Comparison of ENCODE assay signal across 1 cellular context in the genomic region with DNA sequence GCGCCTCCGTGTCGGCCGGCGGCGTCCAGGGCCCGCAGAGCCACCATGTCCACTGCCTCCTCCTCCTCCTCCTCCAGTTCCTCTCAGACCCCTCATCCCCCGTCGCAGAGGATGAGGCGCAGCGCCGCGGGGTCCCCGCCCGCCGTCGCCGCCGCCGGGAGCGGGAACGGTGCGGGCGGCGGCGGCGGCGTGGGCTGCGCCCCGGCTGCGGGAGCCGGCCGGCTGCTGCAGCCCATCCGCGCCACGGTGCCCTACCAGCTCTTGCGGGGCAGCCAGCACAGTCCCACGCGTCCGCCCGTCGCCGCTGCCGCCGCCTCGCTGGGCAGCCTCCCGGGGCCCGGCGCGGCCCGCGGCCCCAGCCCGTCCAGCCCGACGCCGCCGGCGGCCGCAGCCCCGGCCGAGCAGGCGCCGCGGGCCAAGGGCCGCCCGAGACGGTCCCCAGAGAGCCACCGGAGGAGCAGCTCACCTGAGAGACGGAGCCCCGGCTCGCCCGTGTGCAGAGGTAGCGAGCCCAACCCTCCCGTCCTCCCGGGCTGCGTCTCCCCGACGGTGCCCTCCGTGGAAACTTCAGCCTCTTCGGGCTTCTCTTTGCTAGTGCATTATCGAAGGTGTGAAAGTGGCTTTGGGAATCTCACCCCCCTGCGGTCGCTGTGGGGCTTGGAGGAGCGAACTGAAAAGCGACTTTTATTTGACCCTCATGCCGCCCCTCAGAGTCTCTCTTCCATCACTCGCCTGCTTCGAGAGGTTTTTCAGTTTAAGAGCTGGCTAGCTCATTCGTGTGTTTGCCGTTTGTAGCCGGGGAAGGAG.
TF ChIP-seq lines count a peak whose summit lies in the region.

No MANE protein-coding gene starts in this region.

TF ChIP-seq in endothelial cell of umbilical vein, 7 proteins besides CTCF, POLR2A, EP300 and RAD21:
- TF ChIP-seq EZH2 (IDR thresholded peaks at IDR 0.05; ENCODE audit: borderline replicate concordance, low read depth, low read length, severe bottlenecking), result no peak
- no peak for TF ChIP-seq POLR2AphosphoS5 (IDR thresholded peaks at IDR 0.05; ENCODE audit: insufficient read depth, low read depth, low read length)
- TF ChIP-seq, protein P1, sequence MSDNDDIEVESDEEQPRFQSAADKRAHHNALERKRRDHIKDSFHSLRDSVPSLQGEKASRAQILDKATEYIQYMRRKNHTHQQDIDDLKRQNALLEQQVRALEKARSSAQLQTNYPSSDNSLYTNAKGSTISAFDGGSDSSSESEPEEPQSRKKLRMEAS (IDR thresholded peaks at IDR 0.05; ENCODE audit: insufficient read depth, insufficient read length), result no peak
- no peak for TF ChIP-seq MYC (IDR thresholded peaks at IDR 0.05; ENCODE audit: low read depth, low read length)
- TF ChIP-seq GATA2 (IDR thresholded peaks at IDR 0.05; ENCODE audit: insufficient read depth, insufficient read length, low read depth, low read length), result no peak
- no peak for TF ChIP-seq FOS (IDR thresholded peaks at IDR 0.05; ENCODE audit: borderline replicate concordance, insufficient read depth, low read length)
- TF ChIP-seq JUN (IDR thresholded peaks at IDR 0.05; ENCODE audit: borderline replicate concordance, insufficient read depth, insufficient read length, low read depth), result no peak
TF ChIP-seq in endothelial cell of umbilical vein: peak in this region for 0.
